ENCODE assay signal across 7 cellular contexts in the genomic region with DNA sequence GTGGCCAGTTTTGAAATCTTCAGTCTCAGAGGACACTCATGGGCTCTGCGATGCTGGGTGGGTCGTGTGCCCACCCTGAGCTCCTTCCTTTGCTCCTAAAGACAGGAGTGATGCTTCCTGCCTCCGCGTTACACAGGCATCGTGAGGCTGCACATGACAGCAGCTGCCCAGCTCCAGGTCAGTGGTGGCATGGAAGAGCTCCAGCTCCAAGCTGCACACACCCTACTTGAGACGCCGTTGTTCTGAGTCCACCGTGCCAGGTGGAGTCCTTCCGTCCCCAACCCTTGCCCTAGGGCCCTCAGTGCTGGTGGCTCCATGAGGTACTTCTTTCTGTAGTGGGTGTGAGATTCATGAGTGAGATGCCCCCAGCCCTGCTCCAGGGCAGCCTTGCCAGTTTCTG.
"Had no signal": no experiment of that assay in that cellular context is flagged by ENCODE, and none has a peak within 500 bp of the region (broad histone marks: within the 10 kb centered on the region; RNA-seq: fewer than 3 reads in every experiment).

No MANE protein-coding gene starts in this region.

- FAIRE-seq: HepG2 had no signal

- H3K9me3 Mint-ChIP-seq: IgD-negative memory B cell had no signal

- DNase-seq: GM23248, GOT3, H7, HCEC 1CT had no signal

- H3K4me3 ChIP-seq: GM23248 had no signal

- H3K27ac Mint-ChIP-seq: IgD-negative memory B cell had no signal

- H3K4me3 Mint-ChIP-seq: IgD-negative memory B cell had no signal

- H3K36me3 Mint-ChIP-seq: IgD-negative memory B cell had no signal

- H3K4me1 Mint-ChIP-seq: IgD-negative memory B cell had no signal

- ATAC-seq: HepG2 had no signal

- H3K9ac ChIP-seq: GM23248 had no signal

- H3K27ac ChIP-seq: GM23248, HL-60 had no signal
